15 cellular contexts compared by ENCODE assay signal in genomic region chr5:60916646-60917045, GRCh38. TPM values are rescaled to one million over a fixed set of nuclear protein-coding genes. Genes with fewer than 3 reads are reported as not detected.
DNase-seq lines count a peak whose midpoint lies in the region; ATAC-seq and FAIRE-seq lines count a peak whose summit lies in the region.
"Had no signal": no experiment of that assay in that cellular context is flagged by ENCODE, and none has a peak within 500 bp of the region (broad histone marks: within the 10 kb centered on the region; RNA-seq: fewer than 3 reads in every experiment).

No MANE protein-coding gene starts in this region.

- FAIRE-seq in colon (lab: Jason Lieb, UNC) = peak; percentile 62
- FAIRE-seq: RCC 7860 had no signal

- DNase-seq in EH (ENCODE audit: low read depth) = peak; percentile 30
- peak; percentile 10 for DNase-seq in LHCN-M2 (ENCODE audit: low read depth)
- peak; percentile 48 for DNase-seq in iris pigment epithelial cell (ENCODE audit: low read depth)
- no peak for DNase-seq in SHP77 (lab: John Stamatoyannopoulos, UW)
- DNase-seq in activated naive CD4-positive, alpha-beta T cell treated with anti-CD3 and anti-CD28 coated beads, Interleukin-2, amount 50 U/mL, for 16 hours = no peak
- DNase-seq: COR-L47, MG63, NCI-H1092, NCI-H1694, NCI-H510A treated with DMSO at 0.1 percent for 48 hours had no signal

- ATAC-seq in HG02678 (IDR thresholded peaks at IDR 0.05; ENCODE audit: unreplicated experiment) (no peak), HG03196 (IDR thresholded peaks at IDR 0.05; ENCODE audit: unreplicated experiment) (no peak)
- ATAC-seq: GM23338 had no signal

RNA-seq across cellular contexts. Expression of gene ERCC8, which starts 28.2 kb away (rescaled TPM):
- total RNA-seq in LHCN-M2 (2014; rRNA removed) = 24.0 and 29.5 TPM in 2 replicates
- polyA plus RNA-seq in LHCN-M2 (2012) = 6.1 TPM

RNA-seq across cellular contexts. Expression of gene NDUFAF2, which starts 28.4 kb away (rescaled TPM):
- total RNA-seq in LHCN-M2 (2014; rRNA removed) = 35.0 and 36.5 TPM in 2 replicates
- 58.9 TPM for polyA plus RNA-seq in LHCN-M2 (2012)

Comparison
In these comparisons a context has a peak if more than half of its experiments do, and no peak if none do; other contexts are left out.
1. DNase-seq: peak in EH (single experiment), LHCN-M2 (single experiment) and iris pigment epithelial cell (single experiment); none in SHP77 (0 of 2) and activated naive CD4-positive, alpha-beta T cell treated with anti-CD3 and anti-CD28 coated beads, Interleukin-2, amount 50 U/mL, for 16 hours (single experiment).